In the genomic region with DNA sequence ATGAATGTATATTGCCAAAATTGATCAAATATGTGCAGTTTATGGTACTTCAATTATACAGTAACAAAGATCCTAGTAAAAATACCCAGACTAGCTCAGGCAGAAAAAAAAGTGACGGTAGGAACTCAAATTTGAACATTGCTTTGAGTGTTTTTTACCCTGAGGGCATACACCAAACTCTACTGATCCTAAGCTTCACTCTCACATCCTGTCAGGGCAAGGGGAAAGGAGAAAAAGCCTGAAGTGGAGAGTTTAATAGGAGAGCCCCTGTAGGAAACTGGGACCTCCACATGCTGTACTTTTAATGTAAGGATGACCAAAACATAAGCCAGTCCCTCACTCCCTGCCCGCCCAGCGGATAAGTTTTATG, we compare ENCODE assay signal across 19 cellular contexts. TPM values are rescaled to one million over a fixed set of nuclear protein-coding genes. Genes with fewer than 3 reads are reported as not detected.
A peak's percentile ranks its signal among the peaks of the same experiment; 100 is the strongest.
DNase-seq lines count a peak whose midpoint lies in the region; ATAC-seq, FAIRE-seq and TF ChIP-seq lines count a peak whose summit lies in the region.
"Had no signal": no experiment of that assay in that cellular context is flagged by ENCODE, and none has a peak within 500 bp of the region (broad histone marks: within the 10 kb centered on the region; RNA-seq: fewer than 3 reads in every experiment).

No MANE protein-coding gene starts in this region.

- TF ChIP-seq RAD21 in IMR-90 (IDR thresholded peaks at IDR 0.05; ENCODE audit: low read length) = no peak

- no peak overlapping the region for H2BK15ac ChIP-seq in IMR-90 (ENCODE audit: low read depth, low read length)

- TF ChIP-seq POLR2A in IMR-90 (IDR thresholded peaks at IDR 0.05; ENCODE audit: low read depth, low read length) = no peak

- H4K5ac ChIP-seq in IMR-90 (ENCODE audit: low read depth, low read length) = no peak overlapping the region

- H2AFZ ChIP-seq in IMR-90 (replicated peaks; ENCODE audit: low read length, poor library complexity) (no peak overlapping the region), neural progenitor cell (replicated peaks) (no peak overlapping the region)

- WGBS in IMR-90 (ENCODE audit: extremely low coverage in 2 of 2, insufficient read length in 1 of 2), 2 experiments = no CpG with 5 or more reads among the region's 3 CpGs

- in situ Hi-C loops in IMR-90 (cut with MboI; ENCODE audit: low sequenced_read_pairs) = no loop called here

- H3K23ac ChIP-seq in IMR-90 (ENCODE audit: low read depth, low read length) = no peak overlapping the region; the same call in 1 of the 2 replicates

- H3K9me1 ChIP-seq in IMR-90 (ENCODE audit: insufficient read depth, low read length) = peaks cover 18% of the 10 kb centered on the region

- no peak overlapping the region for H2BK5ac ChIP-seq in IMR-90 (ENCODE audit: low read depth, low read length, poor library complexity, severe bottlenecking)

- H3K4me3 Mint-ChIP-seq in neural progenitor cell (no peak overlapping the region), mesothelial cell of epicardium (no peak overlapping the region), T-helper 17 cell (no peak overlapping the region)
- H3K4me3 Mint-ChIP-seq: CD4-positive, CD25-positive, alpha-beta regulatory T cell; T-cell had no signal

- no peak overlapping the region for H2AK5ac ChIP-seq in IMR-90 (ENCODE audit: low read depth, low read length)

- H2BK120ac ChIP-seq in IMR-90 (ENCODE audit: low read depth, low read length) = no peak overlapping the region; the same call in 1 of the 2 replicates

- peaks cover 40% of the 10 kb centered on the region for H3K4me1 Mint-ChIP-seq in neural progenitor cell
- peaks cover 47% of the 10 kb centered on the region for H3K4me1 Mint-ChIP-seq in mesothelial cell of epicardium
- H3K4me1 Mint-ChIP-seq in T-helper 17 cell = no peaks in the 10 kb centered on the region
- H3K4me1 Mint-ChIP-seq: CD4-positive, CD25-positive, alpha-beta regulatory T cell; T-cell had no signal

- no peak overlapping the region for H3K18ac ChIP-seq in IMR-90 (ENCODE audit: low read depth, low read length)

- intact Hi-C loops in IMR-90 (cut with micrococcal nuclease) = no loop called here

- peaks cover 24% of the 10 kb centered on the region for H3K4me1 ChIP-seq in IMR-90 (ENCODE audit: control insufficient read depth, insufficient read depth, low read length)
- H3K4me1 ChIP-seq in neural progenitor cell = peaks cover 23% of the 10 kb centered on the region

- H4K8ac ChIP-seq in IMR-90 (ENCODE audit: low read depth in 2 of 2, low read length in 2 of 2) = no peak overlapping the region

- H3K14ac ChIP-seq in IMR-90 (replicated peaks; ENCODE audit: low read depth, low read length) = 0 out of 2 replicates have a peak overlapping the region, but pooled peaks have one; percentile 66

- H3K56ac ChIP-seq in IMR-90 (ENCODE audit: extremely low read depth, insufficient read depth, low read length) = no peak overlapping the region

- H3K4ac ChIP-seq in IMR-90 (ENCODE audit: low read depth, low read length) = no peak overlapping the region

- TF ChIP-seq CTCF in IMR-90 (conservative IDR thresholded peaks at IDR 0.05; ENCODE audit: low read depth, low read length) = no peak
- TF ChIP-seq CTCF in bronchial epithelial cell (IDR thresholded peaks at IDR 0.05; ENCODE audit: insufficient read depth, low read length, severe bottlenecking) = no peak
- TF ChIP-seq CTCF in neural progenitor cell (IDR thresholded peaks at IDR 0.05) = no peak
- TF ChIP-seq CTCF in mesothelial cell of epicardium (IDR thresholded peaks at IDR 0.05; ENCODE audit: unreplicated experiment) = no peak

- H3K4me2 ChIP-seq in IMR-90 (ENCODE audit: low read depth, low read length) (no peak overlapping the region), neural progenitor cell (no peak overlapping the region)

- H3K27ac Mint-ChIP-seq in neural progenitor cell (peak overlapping the region; percentile 39), mesothelial cell of epicardium (no peak overlapping the region), T-helper 17 cell (no peak overlapping the region)
- H3K27ac Mint-ChIP-seq: CD4-positive, CD25-positive, alpha-beta regulatory T cell; T-cell had no signal

- CTCF ChIA-PET in IMR-90 (lab: Yijun Ruan, JAX) = interaction anchor here (0.6 kb wide), 1 partner anchor 117 kb away, joined by 3 read pairs; no protein-coding TSS in a partner anchor

- dilution Hi-C loops in IMR-90 (cut with HindIII; ENCODE audit: low sequenced_read_pairs, unreplicated experiment) = no loop called here

- H2BK20ac ChIP-seq in IMR-90 (ENCODE audit: low read depth, low read length) = no peak overlapping the region

- H3K9me3 ChIP-seq in IMR-90 (ENCODE audit: control insufficient read depth, insufficient read depth, low read length) (no peaks in the 10 kb centered on the region), neural progenitor cell (ENCODE audit: low read depth) (no peaks in the 10 kb centered on the region), T-helper 17 cell (ENCODE audit: control insufficient read depth, low read length, poor library complexity, severe bottlenecking) (no peaks in the 10 kb centered on the region)
- H3K9me3 ChIP-seq: Caco-2 had no signal

- FAIRE-seq in bronchial epithelial cell (lab: Jason Lieb, UNC) (no peak), RCC 7860 (lab: Jason Lieb, UNC) (no peak)

- H3K4me3 ChIP-seq in IMR-90 (ENCODE audit: insufficient read depth, low read depth, low read length) = no peak overlapping the region
- no peak overlapping the region for H3K4me3 ChIP-seq in bronchial epithelial cell (ENCODE audit: low read depth, low read length)
- H3K4me3 ChIP-seq in neural progenitor cell = no peak overlapping the region

- H3K36me3 Mint-ChIP-seq in neural progenitor cell = no peaks in the 10 kb centered on the region
- no peaks in the 10 kb centered on the region for H3K36me3 Mint-ChIP-seq in mesothelial cell of epicardium
- peaks cover 2% of the 10 kb centered on the region for H3K36me3 Mint-ChIP-seq in T-helper 17 cell (ENCODE audit: low read depth)
- H3K36me3 Mint-ChIP-seq: CD4-positive, CD25-positive, alpha-beta regulatory T cell; T-cell had no signal

- no TSS peak for BruUV-seq in IMR-90 (replicated peaks; lab: Mats Ljungman, UMichigan)

- H3K27me3 ChIP-seq in IMR-90 (ENCODE audit: control insufficient read depth, insufficient read depth, low read length) (no peaks in the 10 kb centered on the region), bronchial epithelial cell (ENCODE audit: control insufficient read depth, insufficient read depth, low read length) (no peaks in the 10 kb centered on the region), neural progenitor cell (no peaks in the 10 kb centered on the region)

- H4K20me1 ChIP-seq in IMR-90 (ENCODE audit: insufficient read depth, low read length) (no peaks in the 10 kb centered on the region), neural progenitor cell (ENCODE audit: low read depth) (no peaks in the 10 kb centered on the region)

- POLR2A ChIA-PET in IMR-90 (lab: Charles Lee; ENCODE audit: unreplicated experiment) = no interaction called here

- H3K79me1 ChIP-seq in IMR-90 (ENCODE audit: low read depth in 1 of 2, low read length in 2 of 2) = no peaks in the 10 kb centered on the region

- peaks cover 4% of the 10 kb centered on the region for H3K27me3 Mint-ChIP-seq in neural progenitor cell (ENCODE audit: insufficient read depth, low read depth)
- no peaks in the 10 kb centered on the region for H3K27me3 Mint-ChIP-seq in mesothelial cell of epicardium (ENCODE audit: low read depth)
- peaks cover 51% of the 10 kb centered on the region for H3K27me3 Mint-ChIP-seq in T-helper 17 cell

- H3K9me3 Mint-ChIP-seq in neural progenitor cell (no peaks in the 10 kb centered on the region), mesothelial cell of epicardium (no peaks in the 10 kb centered on the region)
- H3K9me3 Mint-ChIP-seq: T-cell had no signal

- H3K9ac ChIP-seq in IMR-90 (ENCODE audit: low read depth, low read length) = no peak overlapping the region
- H3K9ac ChIP-seq in neural progenitor cell = no peak overlapping the region

- DNase-seq in ELR (ENCODE audit: low read depth) = peak; percentile 46
- DNase-seq in IMR-90 = no peak
- DNase-seq in bronchial epithelial cell (ENCODE audit: low read depth) = peak; percentile 61
- no peak for DNase-seq in neural progenitor cell (ENCODE audit: low spot score)
- no peak for DNase-seq in SIG-M5 treated with dmso at 0.1 percent for 504 hours (lab: John Stamatoyannopoulos, UW; ENCODE audit: unreplicated experiment)
- DNase-seq in mesothelial cell of epicardium (ENCODE audit: low spot score in 2 of 2, unreplicated experiment in 2 of 2) = no peak
- DNase-seq in RCC 7860 (ENCODE audit: low spot score) = no peak
- no peak for DNase-seq in T-helper 17 cell
- DNase-seq: Caco-2; CD4-positive, CD25-positive, alpha-beta regulatory T cell; DMS153; GOT3; Karpas-422; NCI-H1105 treated with DMSO at 0.1 percent for 48 hours; NCI-H2029; NCI-H524 treated with DMSO at 0.1 percent for 48 hours; RPMI8226; T-cell; T1000 had no signal

- H2AK9ac ChIP-seq in IMR-90 (replicated peaks; ENCODE audit: low read depth, low read length, poor library complexity) = no peak overlapping the region

- H3K27ac ChIP-seq in IMR-90 (ENCODE audit: insufficient read depth, low read length) (no peak overlapping the region), neural progenitor cell (no peak overlapping the region)

- no peak overlapping the region for H4K91ac ChIP-seq in IMR-90 (ENCODE audit: insufficient read depth, low read depth, low read length)

- no peaks in the 10 kb centered on the region for H3K36me3 ChIP-seq in IMR-90 (ENCODE audit: control insufficient read depth, insufficient read depth, low read length)
- no peaks in the 10 kb centered on the region for H3K36me3 ChIP-seq in bronchial epithelial cell (ENCODE audit: control insufficient read depth, insufficient read depth, low read length)
- H3K36me3 ChIP-seq in neural progenitor cell = no peaks in the 10 kb centered on the region

- H3F3A ChIP-seq in neural progenitor cell (ENCODE audit: low read depth) = peaks cover 14% of the 10 kb centered on the region

- H3K79me2 ChIP-seq in neural progenitor cell (ENCODE audit: low read depth) = no peaks in the 10 kb centered on the region

- ATAC-seq in IMR-90 (ENCODE audit: low read depth) (no peak), T-helper 17 cell (no peak)
- ATAC-seq: T-cell had no signal

TF ChIP-seq in IMR-90, 13 proteins besides CTCF, POLR2A, EP300 and RAD21 (continues in another document):
- TF ChIP-seq MXI1 (IDR thresholded peaks at IDR 0.05; ENCODE audit: borderline replicate concordance, low read depth, low read length) (no peak), MAFK (IDR thresholded peaks at IDR 0.05; ENCODE audit: low read depth, low read length) (no peak), MAZ (IDR thresholded peaks at IDR 0.05; ENCODE audit: borderline replicate concordance, low read depth, low read length) (no peak)

RNA-seq across cellular contexts. Expression of gene GNG12, which starts 59.8 kb away (rescaled TPM):
- 132 and 233 TPM in 2 replicates for total RNA-seq in IMR-90 (2012; rRNA removed)
- 74.4 and 92.3 TPM in 2 replicates for polyA plus RNA-seq in IMR-90 (2012; rRNA removed)
- polyA plus RNA-seq in IMR-90 (2012; cell fraction: cytosol; rRNA removed) = 15.5 and 25.7 TPM in 2 replicates
- polyA plus RNA-seq in IMR-90 (2012; cell fraction: nucleus; rRNA removed; ENCODE audit: low replicate concordance) = 4.8 and 43.9 TPM in 2 replicates
- 75.3 and 88.3 TPM in 2 replicates for total RNA-seq in bronchial epithelial cell
- total RNA-seq in neural progenitor cell (ENCODE audit: low replicate concordance) = 30.3 and 44.5 TPM in 2 replicates
- 40.5 to 43.0 TPM (median 40.5 TPM) in 3 replicates for total RNA-seq in mesothelial cell of epicardium
- not detected for total RNA-seq in T-helper 17 cell
- total RNA-seq: CD4-positive, CD25-positive, alpha-beta regulatory T cell had no signal
- polyA plus RNA-seq: CD4-positive, CD25-positive, alpha-beta regulatory T cell had no signal

Comparison
In these comparisons a context has a peak if more than half of its experiments do, and no peak if none do; other contexts are left out.
1. DNase-seq: peak in ELR (single experiment) and bronchial epithelial cell (single experiment); none in IMR-90 (single experiment), neural progenitor cell (single experiment), SIG-M5 treated with dmso at 0.1 percent for 504 hours (single experiment), mesothelial cell of epicardium (0 of 2), RCC 7860 (single experiment) and T-helper 17 cell (0 of 3).
2. RNA of gene GNG12, which starts 59.8 kb away (total RNA-seq): 132 to 233 TPM in IMR-90, 75.3 to 88.3 TPM in bronchial epithelial cell, 30.3 to 44.5 TPM in neural progenitor cell and 40.5 to 43.0 TPM in mesothelial cell of epicardium; not detected in T-helper 17 cell; every median in the first group is over 10 times any median in the second.